ENCODE assay signal across 2 cellular contexts in the genomic region with DNA sequence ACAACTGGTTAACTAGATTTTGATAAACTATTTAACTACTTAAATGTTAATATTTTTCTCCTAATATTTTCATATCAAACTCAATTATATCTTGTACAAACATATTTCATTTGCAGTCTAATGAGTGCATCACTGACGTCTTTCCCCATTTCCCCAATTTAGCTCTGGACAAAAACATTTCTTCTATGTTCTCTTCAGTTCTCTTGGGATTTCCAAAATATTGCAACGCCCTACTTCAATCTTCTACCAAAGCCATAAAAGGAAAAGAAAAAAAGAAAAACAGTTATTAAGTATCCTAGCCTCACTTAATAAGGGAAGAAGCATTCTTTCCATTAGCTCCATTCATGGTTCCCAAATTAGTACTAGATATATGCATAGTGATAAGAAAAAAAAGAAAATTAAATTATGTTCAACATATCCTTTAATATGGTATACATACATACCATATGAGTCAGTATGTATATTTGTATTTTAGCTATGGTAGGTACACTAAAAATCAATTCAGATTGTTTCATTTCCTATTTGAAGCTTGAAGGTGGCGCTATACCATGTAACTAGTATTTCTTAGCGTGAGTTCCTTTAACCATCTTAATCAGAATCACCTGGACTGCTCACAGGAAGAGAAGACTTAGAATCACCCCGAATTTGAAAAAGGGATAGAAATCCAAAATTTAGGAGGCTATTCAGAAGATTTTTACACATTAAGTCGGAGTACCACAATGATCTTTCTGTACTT.
TF ChIP-seq lines count a peak whose summit lies in the region.

No MANE protein-coding gene starts in this region.

TF ChIP-seq in A549, 52 proteins besides CTCF, POLR2A, EP300 and RAD21 (continued from another document):
- TF ChIP-seq MAX (IDR thresholded peaks at IDR 0.05) (no peak), NFE2L2 (conservative IDR thresholded peaks at IDR 0.05; ENCODE audit: low read length) (no peak), GATA3 (IDR thresholded peaks at IDR 0.05; ENCODE audit: borderline replicate concordance) (no peak), HEYL (CRISPR knock-in tag; IDR thresholded peaks at IDR 0.05) (no peak), ZNF302 (CRISPR knock-in tag; IDR thresholded peaks at IDR 0.05) (no peak), CHD2 (IDR thresholded peaks at IDR 0.05; ENCODE audit: low read length, partially characterized antibody) (no peak), ZFP36 (IDR thresholded peaks at IDR 0.05; ENCODE audit: borderline replicate concordance, partially characterized antibody) (no peak), CBX2 (IDR thresholded peaks at IDR 0.05; ENCODE audit: borderline replicate concordance, low read depth) (no peak), MAZ (IDR thresholded peaks at IDR 0.05; ENCODE audit: borderline replicate concordance, low read depth, low read length) (no peak), RFX5 (IDR thresholded peaks at IDR 0.05) (no peak)
- TF ChIP-seq, protein P1, sequence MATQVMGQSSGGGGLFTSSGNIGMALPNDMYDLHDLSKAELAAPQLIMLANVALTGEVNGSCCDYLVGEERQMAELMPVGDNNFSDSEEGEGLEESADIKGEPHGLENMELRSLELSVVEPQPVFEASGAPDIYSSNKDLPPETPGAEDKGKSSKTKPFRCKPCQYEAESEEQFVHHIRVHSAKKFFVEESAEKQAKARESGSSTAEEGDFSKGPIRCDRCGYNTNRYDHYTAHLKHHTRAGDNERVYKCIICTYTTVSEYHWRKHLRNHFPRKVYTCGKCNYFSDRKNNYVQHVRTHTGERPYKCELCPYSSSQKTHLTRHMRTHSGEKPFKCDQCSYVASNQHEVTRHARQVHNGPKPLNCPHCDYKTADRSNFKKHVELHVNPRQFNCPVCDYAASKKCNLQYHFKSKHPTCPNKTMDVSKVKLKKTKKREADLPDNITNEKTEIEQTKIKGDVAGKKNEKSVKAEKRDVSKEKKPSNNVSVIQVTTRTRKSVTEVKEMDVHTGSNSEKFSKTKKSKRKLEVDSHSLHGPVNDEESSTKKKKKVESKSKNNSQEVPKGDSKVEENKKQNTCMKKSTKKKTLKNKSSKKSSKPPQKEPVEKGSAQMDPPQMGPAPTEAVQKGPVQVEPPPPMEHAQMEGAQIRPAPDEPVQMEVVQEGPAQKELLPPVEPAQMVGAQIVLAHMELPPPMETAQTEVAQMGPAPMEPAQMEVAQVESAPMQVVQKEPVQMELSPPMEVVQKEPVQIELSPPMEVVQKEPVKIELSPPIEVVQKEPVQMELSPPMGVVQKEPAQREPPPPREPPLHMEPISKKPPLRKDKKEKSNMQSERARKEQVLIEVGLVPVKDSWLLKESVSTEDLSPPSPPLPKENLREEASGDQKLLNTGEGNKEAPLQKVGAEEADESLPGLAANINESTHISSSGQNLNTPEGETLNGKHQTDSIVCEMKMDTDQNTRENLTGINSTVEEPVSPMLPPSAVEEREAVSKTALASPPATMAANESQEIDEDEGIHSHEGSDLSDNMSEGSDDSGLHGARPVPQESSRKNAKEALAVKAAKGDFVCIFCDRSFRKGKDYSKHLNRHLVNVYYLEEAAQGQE (IDR thresholded peaks at IDR 0.05), result no peak
- TF ChIP-seq, protein P2, sequence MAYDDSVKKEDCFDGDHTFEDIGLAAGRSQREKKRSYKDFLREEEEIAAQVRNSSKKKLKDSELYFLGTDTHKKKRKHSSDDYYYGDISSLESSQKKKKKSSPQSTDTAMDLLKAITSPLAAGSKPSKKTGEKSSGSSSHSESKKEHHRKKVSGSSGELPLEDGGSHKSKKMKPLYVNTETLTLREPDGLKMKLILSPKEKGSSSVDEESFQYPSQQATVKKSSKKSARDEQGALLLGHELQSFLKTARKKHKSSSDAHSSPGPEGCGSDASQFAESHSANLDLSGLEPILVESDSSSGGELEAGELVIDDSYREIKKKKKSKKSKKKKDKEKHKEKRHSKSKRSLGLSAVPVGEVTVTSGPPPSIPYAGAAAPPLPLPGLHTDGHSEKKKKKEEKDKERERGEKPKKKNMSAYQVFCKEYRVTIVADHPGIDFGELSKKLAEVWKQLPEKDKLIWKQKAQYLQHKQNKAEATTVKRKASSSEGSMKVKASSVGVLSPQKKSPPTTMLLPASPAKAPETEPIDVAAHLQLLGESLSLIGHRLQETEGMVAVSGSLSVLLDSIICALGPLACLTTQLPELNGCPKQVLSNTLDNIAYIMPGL (CRISPR knock-in tag; IDR thresholded peaks at IDR 0.05; ENCODE audit: borderline replicate concordance), result no peak

TF ChIP-seq in GM23338, 12 proteins besides CTCF, POLR2A, EP300 and RAD21 (continued from another document):
- TF ChIP-seq, protein P3, sequence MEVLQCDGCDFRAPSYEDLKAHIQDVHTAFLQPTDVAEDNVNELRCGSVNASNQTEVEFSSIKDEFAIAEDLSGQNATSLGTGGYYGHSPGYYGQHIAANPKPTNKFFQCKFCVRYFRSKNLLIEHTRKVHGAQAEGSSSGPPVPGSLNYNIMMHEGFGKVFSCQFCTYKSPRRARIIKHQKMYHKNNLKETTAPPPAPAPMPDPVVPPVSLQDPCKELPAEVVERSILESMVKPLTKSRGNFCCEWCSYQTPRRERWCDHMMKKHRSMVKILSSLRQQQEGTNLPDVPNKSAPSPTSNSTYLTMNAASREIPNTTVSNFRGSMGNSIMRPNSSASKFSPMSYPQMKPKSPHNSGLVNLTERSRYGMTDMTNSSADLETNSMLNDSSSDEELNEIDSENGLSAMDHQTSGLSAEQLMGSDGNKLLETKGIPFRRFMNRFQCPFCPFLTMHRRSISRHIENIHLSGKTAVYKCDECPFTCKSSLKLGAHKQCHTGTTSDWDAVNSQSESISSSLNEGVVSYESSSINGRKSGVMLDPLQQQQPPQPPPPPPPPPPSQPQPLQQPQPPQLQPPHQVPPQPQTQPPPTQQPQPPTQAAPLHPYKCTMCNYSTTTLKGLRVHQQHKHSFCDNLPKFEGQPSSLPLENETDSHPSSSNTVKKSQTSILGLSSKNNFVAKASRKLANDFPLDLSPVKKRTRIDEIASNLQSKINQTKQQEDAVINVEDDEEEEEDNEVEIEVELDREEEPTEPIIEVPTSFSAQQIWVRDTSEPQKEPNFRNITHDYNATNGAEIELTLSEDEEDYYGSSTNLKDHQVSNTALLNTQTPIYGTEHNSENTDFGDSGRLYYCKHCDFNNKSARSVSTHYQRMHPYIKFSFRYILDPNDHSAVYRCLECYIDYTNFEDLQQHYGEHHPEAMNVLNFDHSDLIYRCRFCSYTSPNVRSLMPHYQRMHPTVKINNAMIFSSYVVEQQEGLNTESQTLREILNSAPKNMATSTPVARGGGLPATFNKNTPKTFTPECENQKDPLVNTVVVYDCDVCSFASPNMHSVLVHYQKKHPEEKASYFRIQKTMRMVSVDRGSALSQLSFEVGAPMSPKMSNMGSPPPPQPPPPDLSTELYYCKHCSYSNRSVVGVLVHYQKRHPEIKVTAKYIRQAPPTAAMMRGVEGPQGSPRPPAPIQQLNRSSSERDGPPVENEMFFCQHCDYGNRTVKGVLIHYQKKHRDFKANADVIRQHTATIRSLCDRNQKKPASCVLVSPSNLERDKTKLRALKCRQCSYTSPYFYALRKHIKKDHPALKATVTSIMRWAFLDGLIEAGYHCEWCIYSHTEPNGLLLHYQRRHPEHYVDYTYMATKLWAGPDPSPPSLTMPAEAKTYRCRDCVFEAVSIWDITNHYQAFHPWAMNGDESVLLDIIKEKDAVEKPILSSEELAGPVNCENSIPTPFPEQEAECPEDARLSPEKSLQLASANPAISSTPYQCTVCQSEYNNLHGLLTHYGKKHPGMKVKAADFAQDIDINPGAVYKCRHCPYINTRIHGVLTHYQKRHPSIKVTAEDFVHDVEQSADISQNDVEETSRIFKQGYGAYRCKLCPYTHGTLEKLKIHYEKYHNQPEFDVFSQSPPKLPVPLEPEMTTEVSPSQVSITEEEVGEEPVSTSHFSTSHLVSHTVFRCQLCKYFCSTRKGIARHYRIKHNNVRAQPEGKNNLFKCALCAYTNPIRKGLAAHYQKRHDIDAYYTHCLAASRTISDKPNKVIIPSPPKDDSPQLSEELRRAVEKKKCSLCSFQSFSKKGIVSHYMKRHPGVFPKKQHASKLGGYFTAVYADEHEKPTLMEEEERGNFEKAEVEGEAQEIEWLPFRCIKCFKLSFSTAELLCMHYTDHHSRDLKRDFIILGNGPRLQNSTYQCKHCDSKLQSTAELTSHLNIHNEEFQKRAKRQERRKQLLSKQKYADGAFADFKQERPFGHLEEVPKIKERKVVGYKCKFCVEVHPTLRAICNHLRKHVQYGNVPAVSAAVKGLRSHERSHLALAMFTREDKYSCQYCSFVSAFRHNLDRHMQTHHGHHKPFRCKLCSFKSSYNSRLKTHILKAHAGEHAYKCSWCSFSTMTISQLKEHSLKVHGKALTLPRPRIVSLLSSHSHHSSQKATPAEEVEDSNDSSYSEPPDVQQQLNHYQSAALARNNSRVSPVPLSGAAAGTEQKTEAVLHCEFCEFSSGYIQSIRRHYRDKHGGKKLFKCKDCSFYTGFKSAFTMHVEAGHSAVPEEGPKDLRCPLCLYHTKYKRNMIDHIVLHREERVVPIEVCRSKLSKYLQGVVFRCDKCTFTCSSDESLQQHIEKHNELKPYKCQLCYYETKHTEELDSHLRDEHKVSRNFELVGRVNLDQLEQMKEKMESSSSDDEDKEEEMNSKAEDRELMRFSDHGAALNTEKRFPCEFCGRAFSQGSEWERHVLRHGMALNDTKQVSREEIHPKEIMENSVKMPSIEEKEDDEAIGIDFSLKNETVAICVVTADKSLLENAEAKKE (CRISPR knock-in tag; IDR thresholded peaks at IDR 0.05), result no peak
- no peak for TF ChIP-seq ZNF331 (CRISPR knock-in tag; IDR thresholded peaks at IDR 0.05; ENCODE audit: low read depth)
- TF ChIP-seq POLR2AphosphoS5 (IDR thresholded peaks at IDR 0.05; ENCODE audit: low read depth), result no peak
- TF ChIP-seq NANOG (IDR thresholded peaks at IDR 0.05; ENCODE audit: borderline replicate concordance), result no peak
- TF ChIP-seq CREB1 (CRISPR knock-in tag; IDR thresholded peaks at IDR 0.05; ENCODE audit: low read depth), result no peak
- no peak for TF ChIP-seq STAT1 (IDR thresholded peaks at IDR 0.05; ENCODE audit: unreplicated experiment)
- no peak for TF ChIP-seq ETS1 (IDR thresholded peaks at IDR 0.05)
- TF ChIP-seq JUNB (IDR thresholded peaks at IDR 0.05; ENCODE audit: unreplicated experiment), result no peak
- TF ChIP-seq EZH2 (IDR thresholded peaks at IDR 0.05; ENCODE audit: low read depth, unreplicated experiment), result no peak
- TF ChIP-seq, protein P1 (IDR thresholded peaks at IDR 0.05; ENCODE audit: unreplicated experiment), result no peak
- no peak for TF ChIP-seq ZNF114 (CRISPR knock-in tag; IDR thresholded peaks at IDR 0.05)
TF ChIP-seq in GM23338: peak in this region for 0.
